In the genomic region with DNA sequence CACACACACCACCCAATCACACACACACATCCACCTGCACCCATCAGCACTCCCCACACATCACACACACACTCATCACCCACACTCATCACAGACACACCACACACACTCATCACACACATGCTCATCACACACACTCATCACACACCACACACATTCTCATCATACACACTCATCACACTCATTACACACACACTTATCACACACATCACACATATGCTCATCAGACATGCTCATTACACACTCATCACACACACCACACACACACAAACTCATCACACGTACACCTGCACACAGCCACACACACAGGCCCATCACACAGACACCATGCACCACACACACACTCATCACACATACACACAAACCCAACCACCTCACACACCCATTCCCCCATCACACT, we compare ENCODE assay signal across 18 cellular contexts.
DNase-seq lines count a peak whose midpoint lies in the region; ATAC-seq, FAIRE-seq and TF ChIP-seq lines count a peak whose summit lies in the region.
"Had no signal": no experiment of that assay in that cellular context is flagged by ENCODE, and none has a peak within 500 bp of the region (broad histone marks: within the 10 kb centered on the region; RNA-seq: fewer than 3 reads in every experiment).

No MANE protein-coding gene starts in this region.

- in situ Hi-C loops in GM12878 (cut with MboI) (no loop called here), gastrocnemius medialis (cut with MboI; ENCODE audit: low sequenced_read_pairs in 4 of 4) (no loop called here)

- H3K4me1 ChIP-seq in HEK293 (ENCODE audit: control insufficient read depth, insufficient read depth, low read length) (no peaks in the 10 kb centered on the region), GM12878 (ENCODE audit: control insufficient read depth, insufficient read depth, low read length) (no peaks in the 10 kb centered on the region), gastrocnemius medialis (no peaks in the 10 kb centered on the region)
- H3K4me1 ChIP-seq in naive thymus-derived CD4-positive, alpha-beta T cell (ENCODE audit: control insufficient read depth in 2 of 2, insufficient read depth in 2 of 2, low read length in 2 of 2), result no peaks in the 10 kb centered on the region
- H3K4me1 ChIP-seq: HAP-1 had no signal

- FAIRE-seq in GM12878 (lab: Jason Lieb, UNC), result peak; percentile 81
- FAIRE-seq: GM19239 had no signal

- peaks cover 8% of the 10 kb centered on the region for H3K27me3 Mint-ChIP-seq in endothelial cell (ENCODE audit: unreplicated experiment)
- peaks cover 0 to 17% (median 6%) of the 10 kb centered on the region in 5 donors for H3K27me3 Mint-ChIP-seq in naive thymus-derived CD4-positive, alpha-beta T cell
- H3K27me3 Mint-ChIP-seq: IgD-negative memory B cell had no signal

- no peaks in the 10 kb centered on the region for H3K79me2 ChIP-seq in GM12878 (ENCODE audit: control insufficient read depth, insufficient read depth, low read length)

- CTCF ChIA-PET in HEK293 (lab: Yijun Ruan, JAX) (no interaction called here), GM12878 (lab: Yijun Ruan, JAX) (no interaction called here)
- CTCF ChIA-PET in naive thymus-derived CD4-positive, alpha-beta T cell (lab: Charles Lee), result no interaction called here

- TF ChIP-seq EP300 in GM12878 (IDR thresholded peaks at IDR 0.05; ENCODE audit: borderline replicate concordance in 1 of 2, control insufficient read depth in 1 of 2, low read depth in 2 of 2, low read length in 2 of 2), result no peak

- H3K4me1 Mint-ChIP-seq in endothelial cell (ENCODE audit: unreplicated experiment), result no peaks in the 10 kb centered on the region
- H3K4me1 Mint-ChIP-seq in naive thymus-derived CD4-positive, alpha-beta T cell, result peaks cover 0 to 5% (median 0%) of the 10 kb centered on the region in 7 donors
- H3K4me1 Mint-ChIP-seq: B cell, IgD-negative memory B cell had no signal

- H3K9ac ChIP-seq in GM12878 (ENCODE audit: control insufficient read depth, insufficient read depth, low read length), result no peak overlapping the region
- H3K9ac ChIP-seq: BLaER1 treated with 17β-estradiol and CSF1 and Interleukin-3, amounts not matched to agents 10 nM and 100 nM had no signal

- 0% methylated on average over 1 of the region's 1 CpG for WGBS in GM12878 (ENCODE audit: insufficient coverage, insufficient replicate concordance, low lambda C conversion rate, missing lambda C conversion rate)

- no peak overlapping the region for H3K4me2 ChIP-seq in GM12878 (ENCODE audit: control insufficient read depth, insufficient read depth)
- H3K4me2 ChIP-seq: BLaER1 treated with 17β-estradiol and CSF1 and Interleukin-3, amounts not matched to agents 10 nM and 100 nM had no signal

- ATAC-seq in GM12878 (no peak), gastrocnemius medialis (no peak)
- ATAC-seq in naive thymus-derived CD4-positive, alpha-beta T cell, result peak; percentile 10
- ATAC-seq: CD8-positive, alpha-beta T cell had no signal

- intact Hi-C loops in GM12878 (cut with micrococcal nuclease; ENCODE audit: unreplicated experiment), result no loop called here
- intact Hi-C loops in naive thymus-derived CD4-positive, alpha-beta T cell (cut with micrococcal nuclease), result no loop called here
- intact Hi-C loops in cardiac septum (cut with DNase I), result no loop called here
- intact Hi-C loops in gastrocnemius medialis (cut with DNase I; ENCODE audit: low total_unique reads), result no loop called here

- peak overlapping the region; percentile 12 for H3K4me3 Mint-ChIP-seq in endothelial cell (ENCODE audit: unreplicated experiment)
- no peak overlapping the region for H3K4me3 Mint-ChIP-seq in naive thymus-derived CD4-positive, alpha-beta T cell
- H3K4me3 Mint-ChIP-seq: B cell; CD8-positive, alpha-beta T cell; IgD-negative memory B cell had no signal

- H3K27me3 ChIP-seq in GM12878 (replicated peaks in 1 of 2; ENCODE audit: control insufficient read depth in 2 of 2, insufficient read depth in 2 of 2, low read length in 1 of 2) (peaks cover 0 to 4% of the 10 kb centered on the region in 2 experiments; a peak in 1 of 4 replicates), gastrocnemius medialis (peaks cover 0 to 12% (median 9%) of the 10 kb centered on the region in 3 donors)
- no peaks in the 10 kb centered on the region for H3K27me3 ChIP-seq in naive thymus-derived CD4-positive, alpha-beta T cell (ENCODE audit: control insufficient read depth in 2 of 2, insufficient read depth in 2 of 2, low read length in 2 of 2)
- H3K27me3 ChIP-seq: BLaER1 treated with 17β-estradiol and CSF1 and Interleukin-3, amounts not matched to agents 10 nM and 100 nM had no signal

- H2AFZ ChIP-seq in GM12878 (ENCODE audit: control insufficient read depth, low read depth, low read length), result no peak overlapping the region

- TF ChIP-seq RAD21 in GM12878 (IDR thresholded peaks at IDR 0.05; ENCODE audit: insufficient read depth, low read depth, low read length), result no peak

- no peak for TF ChIP-seq POLR2A in GM12878 (IDR thresholded peaks at IDR 0.05; ENCODE audit: low read depth, low read length)
- no peak for TF ChIP-seq POLR2A in gastrocnemius medialis (IDR thresholded peaks at IDR 0.05)

- SMC1A ChIA-PET in GM12878 (lab: Charles Lee; ENCODE audit: uncharacterized antibody, unreplicated experiment), result no interaction called here

- H3K4me3 ChIP-seq in HEK293 (ENCODE audit: low read depth, low read length) (no peak overlapping the region), GM12878 (no peak overlapping the region), gastrocnemius medialis (no peak overlapping the region)
- no peak overlapping the region for H3K4me3 ChIP-seq in naive thymus-derived CD4-positive, alpha-beta T cell (ENCODE audit: low read length)
- H3K4me3 ChIP-seq: BLaER1 treated with 17β-estradiol and CSF1 and Interleukin-3, amounts not matched to agents 10 nM and 100 nM; HAP-1 had no signal

- DNase-seq in GM12878 (ENCODE audit: low read depth, low spot score) (no peak), endothelial cell (ENCODE audit: low spot score) (no peak), SK-N-DZ (ENCODE audit: low spot score) (no peak), cardiac septum (ENCODE audit: low spot score) (no peak), gastrocnemius medialis (no peak), NCI-H2171 treated with DMSO at 0.1 percent for 48 hours (lab: John Stamatoyannopoulos, UW) (no peak)
- no peak for DNase-seq in naive thymus-derived CD4-positive, alpha-beta T cell
- DNase-seq: Calu3; CD8-positive, alpha-beta T cell; DND-41; EL had no signal

- H3K27ac Mint-ChIP-seq in endothelial cell (ENCODE audit: unreplicated experiment), result peak overlapping the region; percentile 11
- peak overlapping the region in 3 of 9 donors; percentile 6 to 75 (median 8) for H3K27ac Mint-ChIP-seq in naive thymus-derived CD4-positive, alpha-beta T cell
- H3K27ac Mint-ChIP-seq: B cell; CD8-positive, alpha-beta T cell; IgD-negative memory B cell had no signal

- RAD21 ChIA-PET in GM12878 (lab: Charles Lee; ENCODE audit: unreplicated experiment), result no interaction called here

- H3K9me3 Mint-ChIP-seq in endothelial cell (ENCODE audit: unreplicated experiment), result no peaks in the 10 kb centered on the region
- H3K9me3 Mint-ChIP-seq in naive thymus-derived CD4-positive, alpha-beta T cell, result no peaks in the 10 kb centered on the region
- H3K9me3 Mint-ChIP-seq: CD8-positive, alpha-beta T cell; IgD-negative memory B cell had no signal

- no peaks in the 10 kb centered on the region for H3K36me3 ChIP-seq in HEK293 (ENCODE audit: control insufficient read depth in 2 of 2, insufficient read depth in 1 of 2, low read length in 2 of 2)
- H3K36me3 ChIP-seq in GM12878 (ENCODE audit: control insufficient read depth in 2 of 2, insufficient read depth in 2 of 2, low read length in 1 of 2), result no peaks in the 10 kb centered on the region
- H3K36me3 ChIP-seq in naive thymus-derived CD4-positive, alpha-beta T cell (ENCODE audit: control insufficient read depth in 2 of 3, insufficient read depth in 3 of 3, low read length in 3 of 3), result no peaks in the 10 kb centered on the region
- no peaks in the 10 kb centered on the region for H3K36me3 ChIP-seq in gastrocnemius medialis
- H3K36me3 ChIP-seq: BLaER1 treated with 17β-estradiol and CSF1 and Interleukin-3, amounts not matched to agents 10 nM and 100 nM; HAP-1 had no signal

- H3K36me3 Mint-ChIP-seq in endothelial cell (ENCODE audit: low read depth, unreplicated experiment), result peaks cover 8% of the 10 kb centered on the region
- H3K36me3 Mint-ChIP-seq in naive thymus-derived CD4-positive, alpha-beta T cell, result no peaks in the 10 kb centered on the region
- H3K36me3 Mint-ChIP-seq: CD8-positive, alpha-beta T cell; IgD-negative memory B cell had no signal

- H4K20me1 ChIP-seq in GM12878 (ENCODE audit: control insufficient read depth, insufficient read depth), result no peaks in the 10 kb centered on the region

- POLR2A ChIA-PET in HEK293 (lab: Yijun Ruan, JAX) (no interaction called here), GM12878 (lab: Charles Lee) (no interaction called here)
- POLR2A ChIA-PET in naive thymus-derived CD4-positive, alpha-beta T cell (lab: Charles Lee), result no interaction called here

- no peak overlapping the region for H3K27ac ChIP-seq in HEK293 (ENCODE audit: extremely low read depth, low read depth, low read length)
- H3K27ac ChIP-seq in GM12878 (ENCODE audit: control insufficient read depth, insufficient read depth), result no peak overlapping the region
- H3K27ac ChIP-seq in naive thymus-derived CD4-positive, alpha-beta T cell (ENCODE audit: low read depth, low read length), result no peak overlapping the region
- H3K27ac ChIP-seq in gastrocnemius medialis, result no peak overlapping the region
- H3K27ac ChIP-seq: BLaER1 treated with 17β-estradiol and CSF1 and Interleukin-3, amounts not matched to agents 10 nM and 100 nM; HL-60 had no signal

- no TSS peak for BruUV-seq in GM12878 (replicated peaks; lab: Mats Ljungman, UMichigan)

- no peaks in the 10 kb centered on the region for H3K9me3 ChIP-seq in HEK293 (ENCODE audit: control insufficient read depth, insufficient read depth, low read depth, low read length)
- no peaks in the 10 kb centered on the region for H3K9me3 ChIP-seq in GM12878 (replicated peaks; ENCODE audit: control insufficient read depth, insufficient read depth, low read length)
- no peaks in the 10 kb centered on the region for H3K9me3 ChIP-seq in naive thymus-derived CD4-positive, alpha-beta T cell (ENCODE audit: control insufficient read depth in 2 of 3, low read length in 3 of 3)
- no peaks in the 10 kb centered on the region for H3K9me3 ChIP-seq in gastrocnemius medialis
- H3K9me3 ChIP-seq: HAP-1 had no signal

- no peak for TF ChIP-seq CTCF in HEK293 (tag by site-specific recombination; IDR thresholded peaks at IDR 0.05)
- TF ChIP-seq CTCF in GM12878 (IDR thresholded peaks at IDR 0.05 in 2 of 3, conservative IDR thresholded peaks at IDR 0.05 in 1 of 3; ENCODE audit: control insufficient read depth in 2 of 3, extremely low read depth in 1 of 3, insufficient read depth in 1 of 3, low read depth in 3 of 3, low read length in 3 of 3), result no peak
- TF ChIP-seq CTCF in endothelial cell (IDR thresholded peaks at IDR 0.05; ENCODE audit: unreplicated experiment), result no peak
- no peak for TF ChIP-seq CTCF in gastrocnemius medialis (IDR thresholded peaks at IDR 0.05 in 4 of 5, conservative IDR thresholded peaks at IDR 0.05 in 1 of 5)

TF ChIP-seq in HEK293, 187 proteins besides CTCF, POLR2A, EP300 and RAD21 (continues in another document):
- no peak for TF ChIP-seq TRIM28 (IDR thresholded peaks at IDR 0.05; ENCODE audit: borderline replicate concordance, low read length)
